11 cellular contexts compared by ENCODE assay signal in the genomic region with DNA sequence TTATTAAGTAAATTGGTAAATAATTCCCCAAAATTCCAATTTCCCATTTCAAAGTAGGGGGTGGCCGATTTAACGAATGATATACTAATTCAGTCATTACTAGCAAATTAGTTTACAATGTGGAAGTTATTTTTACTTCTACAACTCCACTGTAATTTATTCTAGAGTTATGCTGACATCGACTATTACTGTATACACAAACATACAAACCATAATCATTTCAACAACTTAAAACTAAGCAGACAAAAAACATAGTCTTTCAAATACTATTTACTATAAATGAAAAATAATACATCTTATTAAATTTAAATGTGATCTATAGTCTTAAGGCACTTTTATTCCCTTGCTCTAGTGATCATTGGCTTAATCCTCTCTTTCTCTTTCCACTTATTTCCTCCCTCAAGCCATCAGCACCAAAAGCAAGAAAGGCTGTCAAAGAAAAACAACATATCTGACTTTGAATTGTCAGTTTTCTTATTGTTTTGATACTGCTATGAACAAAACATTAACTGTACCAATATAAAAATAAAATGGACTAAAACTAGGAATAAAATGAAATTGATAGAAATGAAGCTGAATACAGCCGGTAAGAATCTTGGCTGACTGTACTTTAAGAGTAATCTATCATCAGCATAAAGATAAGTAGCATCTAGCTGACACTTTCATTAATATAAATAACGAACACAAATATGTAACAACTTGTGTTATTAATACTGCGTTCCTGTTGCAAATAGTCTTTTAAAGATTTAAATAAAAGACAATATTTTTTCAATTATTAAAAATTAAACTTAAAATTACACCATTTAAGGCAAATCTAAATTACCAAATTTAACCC. TPM values are rescaled to one million over a fixed set of nuclear protein-coding genes. Genes with fewer than 3 reads are reported as not detected.
DNase-seq lines count a peak whose midpoint lies in the region; ATAC-seq and TF ChIP-seq lines count a peak whose summit lies in the region.
"Had no signal": no experiment of that assay in that cellular context is flagged by ENCODE, and none has a peak within 500 bp of the region (broad histone marks: within the 10 kb centered on the region; RNA-seq: fewer than 3 reads in every experiment).

No MANE protein-coding gene starts in this region.

- H2BK15ac ChIP-seq in H9 (ENCODE audit: low read depth, low read length), result no peak overlapping the region

- peaks cover 10% of the 10 kb centered on the region for H3K23me2 ChIP-seq in H9 (ENCODE audit: insufficient read length, low read depth, low read length, poor library complexity, severe bottlenecking)

- H2BK12ac ChIP-seq in H9 (ENCODE audit: insufficient read length, low read depth, low read length), result no peak overlapping the region

- no peaks in the 10 kb centered on the region for H3K9me3 ChIP-seq in H9 (ENCODE audit: control insufficient read depth, low read depth, low read length)
- no peaks in the 10 kb centered on the region for H3K9me3 ChIP-seq in adipocyte (ENCODE audit: control insufficient read depth, low read length)
- no peaks in the 10 kb centered on the region for H3K9me3 ChIP-seq in gastroesophageal sphincter
- H3K9me3 ChIP-seq in skeletal muscle satellite cell (replicated peaks; ENCODE audit: low read length), result no peaks in the 10 kb centered on the region
- H3K9me3 ChIP-seq: left lung had no signal

- no peak overlapping the region for H4K8ac ChIP-seq in H9 (replicated peaks; ENCODE audit: insufficient read length, low read depth, low read length)

- no peak overlapping the region for H4K5ac ChIP-seq in H9 (ENCODE audit: insufficient read length, low read depth, low read length)

- peak overlapping the region; percentile 97 for H3K4me3 ChIP-seq in adipocyte (ENCODE audit: low read length)
- peak overlapping the region; percentile 85 to 100 for H3K4me3 ChIP-seq in gastroesophageal sphincter
- peak overlapping the region; percentile 86 for H3K4me3 ChIP-seq in skeletal muscle satellite cell (ENCODE audit: low read length)

- no peak overlapping the region for H3K23ac ChIP-seq in H9 (ENCODE audit: insufficient read length, low read depth, low read length)

- H3K79me2 ChIP-seq in H9 (ENCODE audit: insufficient read depth, low read length), result peaks cover 37% of the 10 kb centered on the region; the same call in 1 of the 2 replicates

- no peaks in the 10 kb centered on the region for H4K20me1 ChIP-seq in H9 (ENCODE audit: control insufficient read depth, insufficient read depth, insufficient read length)

- no peak overlapping the region for H3K9ac ChIP-seq in H9 (ENCODE audit: extremely low read depth, insufficient read length, low read length)
- peak overlapping the region; percentile 95 for H3K9ac ChIP-seq in adipocyte (ENCODE audit: low read length)
- peak overlapping the region; percentile 91 for H3K9ac ChIP-seq in skeletal muscle satellite cell (ENCODE audit: low read depth, low read length)

- H3K27ac Mint-ChIP-seq in H9, result peak overlapping the region in 1 of 3 experiments; percentile 5; a peak in 1 of 7 replicates
- H3K27ac Mint-ChIP-seq in natural killer cell treated with Interleukin-12 subunit alpha and Interleukin-12 subunit beta and Interleukin-15 and Interleukin-18, amount 100 ng/mL, for 72 hours, result no peak overlapping the region

- H3K36me3 ChIP-seq in adipocyte (ENCODE audit: control insufficient read depth, insufficient read depth, low read length, severe bottlenecking), result no peaks in the 10 kb centered on the region
- no peaks in the 10 kb centered on the region for H3K36me3 ChIP-seq in gastroesophageal sphincter
- H3K36me3 ChIP-seq in skeletal muscle satellite cell (ENCODE audit: insufficient read depth, low read length), result no peaks in the 10 kb centered on the region
- H3K36me3 ChIP-seq: left lung had no signal

- H3K18ac ChIP-seq in H9 (ENCODE audit: insufficient read length, low read depth, low read length), result no peak overlapping the region

- H3K56ac ChIP-seq in H9 (ENCODE audit: insufficient read length, low read depth, low read length), result no peak overlapping the region

- TF ChIP-seq POLR2A in gastroesophageal sphincter (IDR thresholded peaks at IDR 0.05), result no peak

- DNase-seq in H9 (no peak), adipocyte (ENCODE audit: low read depth) (no peak)
- no peak for DNase-seq in stimulated activated CD4-positive, alpha-beta T cell treated with anti-CD3 and anti-CD28 coated beads, Interleukin-4, amount 100 ng/mL, for 4 hours
- no peak for DNase-seq in natural killer cell treated with Interleukin-12 subunit alpha and Interleukin-12 subunit beta and Interleukin-15 and Interleukin-18, amount 100 ng/mL, for 72 hours (ENCODE audit: low spot score)
- DNase-seq: left lung, NCI-H1048, RPMI8226 had no signal

- no peak overlapping the region for H3K27ac ChIP-seq in H9 (ENCODE audit: insufficient read length, low read depth, low read length)
- peak overlapping the region in 1 of 4 donors; percentile 96 for H3K27ac ChIP-seq in gastroesophageal sphincter
- H3K27ac ChIP-seq: left lung had no signal

- H4K91ac ChIP-seq in H9 (ENCODE audit: insufficient read length, low read depth, low read length), result no peak overlapping the region

- H3K14ac ChIP-seq in H9 (ENCODE audit: insufficient read depth, low read length), result no peak overlapping the region

- no CpG with 5 or more reads among the region's 6 CpGs for WGBS in H9 (ENCODE audit: extremely low coverage, insufficient read length, low lambda C conversion rate)
- WGBS in gastroesophageal sphincter (ENCODE audit: low coverage in 1 of 2), 2 donors, result 27 to 46% methylated on average over 6 of the region's 6 CpGs

- H3K9me3 Mint-ChIP-seq in H9, result 0 out of 5 replicates have a peak, but pooled peaks cover 0 to 2% of the 10 kb centered on the region in 2 experiments
- no peaks in the 10 kb centered on the region for H3K9me3 Mint-ChIP-seq in natural killer cell treated with Interleukin-12 subunit alpha and Interleukin-12 subunit beta and Interleukin-15 and Interleukin-18, amount 100 ng/mL, for 72 hours

- H3K4me2 ChIP-seq in H9 (ENCODE audit: insufficient read depth, insufficient read length, low read length) (no peak overlapping the region), skeletal muscle satellite cell (ENCODE audit: low read length) (peak overlapping the region; percentile 99)

- ATAC-seq in gastroesophageal sphincter (no peak), HG02840 (IDR thresholded peaks at IDR 0.05; ENCODE audit: low FRiP score, unreplicated experiment) (no peak), HG03565 (IDR thresholded peaks at IDR 0.05; ENCODE audit: unreplicated experiment) (no peak)
- ATAC-seq in natural killer cell treated with Interleukin-12 subunit alpha and Interleukin-12 subunit beta and Interleukin-15 and Interleukin-18, amount 100 ng/mL, for 72 hours, result no peak
- ATAC-seq: left lung had no signal

- no peak overlapping the region for H2AK5ac ChIP-seq in H9 (ENCODE audit: insufficient read length, low read length)

- TF ChIP-seq CTCF in H9 (conservative IDR thresholded peaks at IDR 0.05) (no peak), gastroesophageal sphincter (IDR thresholded peaks at IDR 0.05) (no peak)

- H3K4me1 ChIP-seq in H9 (ENCODE audit: insufficient read depth, low read length) (peaks cover 4% of the 10 kb centered on the region; the same call in 1 of the 2 replicates), adipocyte (ENCODE audit: control insufficient read depth, insufficient read depth, low read length) (peaks cover 11% of the 10 kb centered on the region), gastroesophageal sphincter (peaks cover 0 to 43% (median 3%) of the 10 kb centered on the region in 3 donors), skeletal muscle satellite cell (ENCODE audit: control insufficient read depth, insufficient read depth, low read length) (peaks cover 15% of the 10 kb centered on the region)

- H2BK120ac ChIP-seq in H9 (ENCODE audit: low read depth, low read length, poor library complexity, severe bottlenecking), result no peak overlapping the region

- H2BK20ac ChIP-seq in H9 (ENCODE audit: low read depth, low read length, poor library complexity, severe bottlenecking), result no peak overlapping the region

- H3K4me3 Mint-ChIP-seq in H9, result peak overlapping the region; percentile 58 to 94; a peak in 4 of 5 replicates
- H3K4me3 Mint-ChIP-seq in natural killer cell treated with Interleukin-12 subunit alpha and Interleukin-12 subunit beta and Interleukin-15 and Interleukin-18, amount 100 ng/mL, for 72 hours, result no peak overlapping the region

- no peak for TF ChIP-seq EP300 in gastroesophageal sphincter (IDR thresholded peaks at IDR 0.05)

- H2BK5ac ChIP-seq in H9 (ENCODE audit: insufficient read length, low read length), result no peak overlapping the region

- H3K4me1 Mint-ChIP-seq in H9, result peaks cover 31 to 42% of the 10 kb centered on the region in 2 experiments
- H3K4me1 Mint-ChIP-seq in natural killer cell treated with Interleukin-12 subunit alpha and Interleukin-12 subunit beta and Interleukin-15 and Interleukin-18, amount 100 ng/mL, for 72 hours (ENCODE audit: low read depth in 2 of 2), result peaks cover 0 to 2% of the 10 kb centered on the region in 2 donors

- H3T11ph ChIP-seq in H9 (ENCODE audit: low read length), result no peak overlapping the region

- H3K79me1 ChIP-seq in H9 (ENCODE audit: insufficient read depth, low read depth, low read length, poor library complexity, severe bottlenecking), result no peaks in the 10 kb centered on the region

- H2AFZ ChIP-seq in H9 (ENCODE audit: low read length), result no peak overlapping the region

- no peaks in the 10 kb centered on the region for H3K27me3 Mint-ChIP-seq in H9 (ENCODE audit: low read depth)
- H3K27me3 Mint-ChIP-seq in natural killer cell treated with Interleukin-12 subunit alpha and Interleukin-12 subunit beta and Interleukin-15 and Interleukin-18, amount 100 ng/mL, for 72 hours, result peaks cover 26 to 52% of the 10 kb centered on the region in 2 donors

- no peaks in the 10 kb centered on the region for H3K27me3 ChIP-seq in H9 (ENCODE audit: insufficient read depth, low read length)
- no peaks in the 10 kb centered on the region for H3K27me3 ChIP-seq in adipocyte (replicated peaks; ENCODE audit: control insufficient read depth, insufficient read depth, low read length)
- no peaks in the 10 kb centered on the region for H3K27me3 ChIP-seq in gastroesophageal sphincter
- H3K27me3 ChIP-seq in skeletal muscle satellite cell (ENCODE audit: control insufficient read depth, insufficient read depth, low read length), result no peaks in the 10 kb centered on the region

- no peak overlapping the region for H3K4ac ChIP-seq in H9 (ENCODE audit: low read depth, low read length)

- H3K36me3 Mint-ChIP-seq in H9 (ENCODE audit: insufficient read depth in 1 of 3, low read depth in 3 of 3), result peaks cover 0 to 4% (median 2%) of the 10 kb centered on the region in 3 experiments; a peak in 3 of 7 replicates
- H3K36me3 Mint-ChIP-seq in natural killer cell treated with Interleukin-12 subunit alpha and Interleukin-12 subunit beta and Interleukin-15 and Interleukin-18, amount 100 ng/mL, for 72 hours, result no peaks in the 10 kb centered on the region

RNA-seq across cellular contexts. Expression of a gene that starts 4.1 kb away (rescaled TPM):
- total RNA-seq in H9 (2021) (30.1 and 30.8 TPM in 2 replicates), gastroesophageal sphincter (10 to 100 TPM; 60.7 to 92.1 (median 74.1) TPM)
- total RNA-seq in skeletal muscle satellite cell (2012; rRNA removed), result 30.4 and 31.7 TPM in 2 replicates
- total RNA-seq in natural killer cell treated with Interleukin-12 subunit alpha and Interleukin-12 subunit beta and Interleukin-15 and Interleukin-18, amount 100 ng/mL, for 72 hours, result 1 to 10 TPM in 1 of 2 donors, under 1 TPM in 1; 0.64 to 2.8 TPM
